8 cellular contexts compared by ENCODE assay signal in the genomic region with DNA sequence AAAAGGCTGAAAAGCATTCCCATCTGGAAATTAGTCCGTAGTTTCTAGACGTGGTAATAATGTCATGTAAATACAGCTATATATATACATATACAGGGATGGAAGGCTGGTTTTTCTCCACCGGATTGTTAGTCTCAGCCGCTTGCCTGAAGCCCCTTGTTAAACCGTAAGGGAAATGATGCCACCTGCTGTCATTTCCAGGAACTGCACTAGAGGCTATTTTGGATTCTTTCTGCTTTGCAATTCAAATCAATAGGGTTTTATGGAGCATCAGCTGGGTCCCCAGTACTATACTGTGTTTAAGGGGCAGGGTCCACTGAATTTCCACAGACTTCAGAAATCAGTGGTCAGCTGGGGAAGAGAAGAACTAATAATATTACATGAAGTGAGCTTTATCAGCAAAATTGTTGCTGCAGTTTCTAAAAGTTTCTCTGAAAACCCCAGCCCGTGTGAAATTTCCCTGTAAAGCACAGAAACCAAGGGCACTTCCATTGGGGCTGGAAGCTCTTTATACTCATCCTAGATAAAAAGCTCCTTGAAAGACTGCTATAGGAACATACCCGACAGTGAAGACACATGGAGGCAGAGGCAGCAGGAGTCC. TPM values are rescaled to one million over a fixed set of nuclear protein-coding genes. Genes with fewer than 3 reads are reported as not detected.
A peak's percentile ranks its signal among the peaks of the same experiment; 100 is the strongest.
DNase-seq lines count a peak whose midpoint lies in the region; ATAC-seq and TF ChIP-seq lines count a peak whose summit lies in the region.

No MANE protein-coding gene starts in this region.

- no peaks in the 10 kb centered on the region for H3K9me3 ChIP-seq in colonic mucosa

- peak; percentile 55 for ATAC-seq in HG03103 (IDR thresholded peaks at IDR 0.05; ENCODE audit: low read depth, unreplicated experiment)
- no peak for ATAC-seq in HG03442 (IDR thresholded peaks at IDR 0.05; ENCODE audit: unreplicated experiment)

- 19% methylated on average over 7 of the region's 7 CpGs for WGBS in lower leg skin, 2 donors

- H3K9ac ChIP-seq in colonic mucosa (ENCODE audit: low read depth in 2 of 2, low read length in 2 of 2) = no peak overlapping the region

- no peaks in the 10 kb centered on the region for H3K4me1 ChIP-seq in colonic mucosa

- POLR2A ChIA-PET in GM10248 (lab: Yijun Ruan, JAX) = interaction anchor here (0.7 kb wide), 1 partner anchor 884 kb away, joined by 4 read pairs; no protein-coding TSS in a partner anchor

- no peaks in the 10 kb centered on the region for H3K27me3 ChIP-seq in colonic mucosa

- peak; percentile 78 for DNase-seq in GM10248 (ENCODE audit: extremely low spot score)
- DNase-seq in NCI-H510A treated with DMSO at 0.1 percent for 48 hours (lab: John Stamatoyannopoulos, UW) = peak; percentile 82
- peak; percentile 88 for DNase-seq in activated CD4-positive, alpha-beta T cell treated with anti-CD3 and anti-CD28 coated beads for 48 hours
- peak; percentile 86 for DNase-seq in colonic mucosa
- peak; percentile 89 to 90 for DNase-seq in lower leg skin (ENCODE audit: low spot score in 2 of 2)
- DNase-seq in stimulated activated CD8-positive, alpha-beta memory T cell treated with anti-CD3 and anti-CD28 coated beads, Interleukin-12 subunit alpha, Interleukin-12 subunit beta, amount 100 ng/mL, for 24 hours (ENCODE audit: extremely low read depth) = peak; percentile 32

- no peak for TF ChIP-seq POLR2A in lower leg skin (IDR thresholded peaks at IDR 0.05)

- TF ChIP-seq CTCF in GM10248 (IDR thresholded peaks at IDR 0.05; ENCODE audit: control extremely low read depth, extremely low read depth, low read depth, missing control alignments) (peak; percentile 87), colonic mucosa (IDR thresholded peaks at IDR 0.05) (peak; percentile 95), lower leg skin (IDR thresholded peaks at IDR 0.05) (peak in 1 of 3 donors; percentile 67)

- H3K4me3 ChIP-seq in colonic mucosa = no peak overlapping the region
- H3K4me3 ChIP-seq in lower leg skin (ENCODE audit: low read depth, poor library complexity, severe bottlenecking) = no peak overlapping the region

- intact Hi-C loops in colonic mucosa (cut with DNase I) (no loop called here), lower leg skin (cut with DNase I; ENCODE audit: low total_unique reads) (loop anchor here (2.0 kb wide), 1 partner anchor 87 kb away; no protein-coding TSS in a partner anchor)

- CTCF ChIA-PET in GM10248 (lab: Yijun Ruan, JAX) = interaction anchor here (0.6 to 3.8 kb wide), 62 partner anchors 8 to 778 kb away, joined by 3 to 102 read pairs (median 6); a partner anchor contains a TSS

- no peaks in the 10 kb centered on the region for H3K36me3 ChIP-seq in colonic mucosa

- H3K27ac ChIP-seq in colonic mucosa = no peak overlapping the region

RNA-seq across cellular contexts. Expression of a gene that starts 33.8 kb away (rescaled TPM):
- total RNA-seq in colonic mucosa (100 to 1,000 TPM; 112 to 144 TPM), lower leg skin (10 to 100 TPM; 24.9 to 54.6 (median 30.9) TPM)

RNA-seq across cellular contexts. Expression of a gene that starts 58.0 kb away (rescaled TPM):
- total RNA-seq in colonic mucosa = 1 to 10 TPM; 4.7 to 5.7 TPM
- total RNA-seq in lower leg skin = 1 to 10 TPM; 2.4 to 8.7 (median 4.4) TPM

Comparison
In these comparisons a context has a peak if more than half of its experiments do, and no peak if none do; other contexts are left out.
1. DNase-seq: peak in every context shown above with its lines; median percentile 90 in lower leg skin; 88 in activated CD4-positive, alpha-beta T cell treated with anti-CD3 and anti-CD28 coated beads for 48 hours; 86 in colonic mucosa; 82 in NCI-H510A treated with DMSO at 0.1 percent for 48 hours; 78 in GM10248; 32 in stimulated activated CD8-positive, alpha-beta memory T cell treated with anti-CD3 and anti-CD28 coated beads, Interleukin-12 subunit alpha, Interleukin-12 subunit beta, amount 100 ng/mL, for 24 hours.